In genomic region chr2:96143231-96143847, GRCh38 we compare ENCODE assay signal across 12 cellular contexts. TPM values are rescaled to one million over a fixed set of nuclear protein-coding genes. Genes with fewer than 3 reads are reported as not detected.
DNase-seq lines count a peak whose midpoint lies in the region; ATAC-seq and TF ChIP-seq lines count a peak whose summit lies in the region.
"Had no signal": no experiment of that assay in that cellular context is flagged by ENCODE, and none has a peak within 500 bp of the region (broad histone marks: within the 10 kb centered on the region; RNA-seq: fewer than 3 reads in every experiment).

No MANE protein-coding gene starts in this region.

- TF ChIP-seq CTCF in Calu3 (IDR thresholded peaks at IDR 0.05; ENCODE audit: unreplicated experiment) (no peak), NB4 (IDR thresholded peaks at IDR 0.05; ENCODE audit: low read depth, low read length) (no peak), psoas muscle (IDR thresholded peaks at IDR 0.05) (no peak)

- 81 to 91% (median 85%) methylated on average over 10 of the region's 10 CpGs for WGBS in psoas muscle, 3 donors

- H3K4me3 Mint-ChIP-seq in Calu3 (ENCODE audit: low read depth, unreplicated experiment) = peak overlapping the region; percentile 81
- peak overlapping the region; percentile 95 for H3K4me3 Mint-ChIP-seq in activated T-helper 2 cell treated with anti-CD3 and anti-CD28 coated beads, Interferon-gamma antibody, Interleukin-2, Interleukin-4, amounts not matched to agents 10 μg/mL and 5 μg/mL and 100 μg/mL, durations not matched to agents 14 hours and 24 hours and 36 hours (ENCODE audit: low read depth)

- H3K27ac ChIP-seq in psoas muscle = no peak overlapping the region

- no peak for TF ChIP-seq POLR2A in NB4 (IDR thresholded peaks at IDR 0.05; ENCODE audit: extremely low read depth, insufficient read length)

- intact Hi-C loops in Calu3 (cut with micrococcal nuclease; ENCODE audit: unreplicated experiment) = no loop called here
- intact Hi-C loops in activated T-helper 2 cell treated with anti-CD3 and anti-CD28 coated beads, Interferon-gamma antibody, Interleukin-2, Interleukin-4, amounts not matched to agents 10 μg/mL and 5 μg/mL and 100 μg/mL, durations not matched to agents 14 hours and 24 hours and 36 hours (cut with micrococcal nuclease) = no loop called here
- intact Hi-C loops in psoas muscle (cut with DNase I) = loop anchor here (5.0 to 10.0 kb wide), 2 partner anchors 121 to 124 kb away; partner anchors contain the start of genes CIAO1 (in 2 of the 2) and TMEM127 (in 2 of the 2)

- H3K27ac Mint-ChIP-seq in Calu3 (ENCODE audit: unreplicated experiment) = no peak overlapping the region
- H3K27ac Mint-ChIP-seq in activated T-helper 2 cell treated with anti-CD3 and anti-CD28 coated beads, Interferon-gamma antibody, Interleukin-2, Interleukin-4, amounts not matched to agents 10 μg/mL and 5 μg/mL and 100 μg/mL, durations not matched to agents 14 hours and 24 hours and 36 hours = peak overlapping the region; percentile 86

- CTCF ChIA-PET in Calu3 (lab: Charles Lee) = interaction anchor here (1.4 kb wide), 1 partner anchor 31 kb away, joined by 3 read pairs; no protein-coding TSS in a partner anchor

- H3K9me3 ChIP-seq in psoas muscle = no peaks in the 10 kb centered on the region

- H3K9me3 Mint-ChIP-seq in Calu3 (ENCODE audit: low read depth, unreplicated experiment) = no peaks in the 10 kb centered on the region
- no peaks in the 10 kb centered on the region for H3K9me3 Mint-ChIP-seq in activated T-helper 2 cell treated with anti-CD3 and anti-CD28 coated beads, Interferon-gamma antibody, Interleukin-2, Interleukin-4, amounts not matched to agents 10 μg/mL and 5 μg/mL and 100 μg/mL, durations not matched to agents 14 hours and 24 hours and 36 hours

- peaks cover 10% of the 10 kb centered on the region for H3K4me1 Mint-ChIP-seq in Calu3 (ENCODE audit: low read depth, unreplicated experiment)
- H3K4me1 Mint-ChIP-seq in activated T-helper 2 cell treated with anti-CD3 and anti-CD28 coated beads, Interferon-gamma antibody, Interleukin-2, Interleukin-4, amounts not matched to agents 10 μg/mL and 5 μg/mL and 100 μg/mL, durations not matched to agents 14 hours and 24 hours and 36 hours (ENCODE audit: low read depth) = peaks cover 38% of the 10 kb centered on the region

- ATAC-seq in psoas muscle = no peak
- no peak for ATAC-seq in HG03025 (IDR thresholded peaks at IDR 0.05; ENCODE audit: low FRiP score, unreplicated experiment)
- ATAC-seq in HG02763 (IDR thresholded peaks at IDR 0.05; ENCODE audit: unreplicated experiment) = no peak

- H3K4me1 ChIP-seq in psoas muscle = peaks cover 11% of the 10 kb centered on the region

- BruUV-seq in Calu3 (replicated peaks; lab: Mats Ljungman, UMichigan) = TSS peak; percentile 60

- no peak for DNase-seq in Calu3
- no peak for DNase-seq in NB4 (ENCODE audit: low read depth)
- DNase-seq in activated T-helper 2 cell treated with anti-CD3 and anti-CD28 coated beads, Interferon-gamma antibody, Interleukin-2, Interleukin-4, amounts not matched to agents 10 μg/mL and 5 μg/mL and 100 μg/mL, durations not matched to agents 14 hours and 24 hours and 36 hours (ENCODE audit: low spot score) = no peak
- DNase-seq in psoas muscle = no peak
- DNase-seq in GF-D8 (lab: John Stamatoyannopoulos, UW) = no peak
- DNase-seq in dedifferentiated amniotic fluid mesenchymal stem cell (ENCODE audit: extremely low spot score) = no peak
- DNase-seq: kidney glomerular epithelial cell, NCI-H774 had no signal

- H3K27me3 ChIP-seq in psoas muscle (ENCODE audit: insufficient read depth in 3 of 3, low read length in 2 of 3) = no peaks in the 10 kb centered on the region

- no peaks in the 10 kb centered on the region for H3K27me3 Mint-ChIP-seq in Calu3 (ENCODE audit: unreplicated experiment)
- no peaks in the 10 kb centered on the region for H3K27me3 Mint-ChIP-seq in activated T-helper 2 cell treated with anti-CD3 and anti-CD28 coated beads, Interferon-gamma antibody, Interleukin-2, Interleukin-4, amounts not matched to agents 10 μg/mL and 5 μg/mL and 100 μg/mL, durations not matched to agents 14 hours and 24 hours and 36 hours (ENCODE audit: low read depth)

- H3K4me3 ChIP-seq in NB4 (ENCODE audit: low read depth, low read length) (peak overlapping the region; percentile 84), psoas muscle (peak overlapping the region; percentile 15)

- peaks cover 37% of the 10 kb centered on the region for H3K36me3 Mint-ChIP-seq in Calu3 (ENCODE audit: insufficient read depth, unreplicated experiment)
- peaks cover 37% of the 10 kb centered on the region for H3K36me3 Mint-ChIP-seq in activated T-helper 2 cell treated with anti-CD3 and anti-CD28 coated beads, Interferon-gamma antibody, Interleukin-2, Interleukin-4, amounts not matched to agents 10 μg/mL and 5 μg/mL and 100 μg/mL, durations not matched to agents 14 hours and 24 hours and 36 hours (ENCODE audit: low read depth)

- peaks cover 0 to 4% of the 10 kb centered on the region in 2 donors for H3K36me3 ChIP-seq in psoas muscle (ENCODE audit: insufficient read depth in 1 of 2, low read depth in 1 of 2)

RNA-seq across cellular contexts. Expression of gene DUSP2, which starts 1.9 kb away (rescaled TPM):
- 4.1 and 5.9 TPM in 2 replicates for total RNA-seq in Calu3 (2022)
- 238 and 260 TPM in 2 replicates for total RNA-seq in activated T-helper 2 cell treated with anti-CD3 and anti-CD28 coated beads, Interferon-gamma antibody, Interleukin-2, Interleukin-4, amounts not matched to agents 10 μg/mL and 5 μg/mL and 100 μg/mL, durations not matched to agents 14 hours and 24 hours and 36 hours
- total RNA-seq in psoas muscle = 1 to 10 TPM in 3 of 4 donors, under 1 TPM in 1; 0.64 to 2.4 (median 1.8) TPM
- polyA plus RNA-seq in psoas muscle = 1 to 10 TPM; 3.1 to 5.8 (median 4.1) TPM

RNA-seq across cellular contexts. Expression of gene ASTL, which starts 5.0 kb away (rescaled TPM):
- total RNA-seq in Calu3 (2022) = not detected in 2 replicates
- 1.3 and 1.5 TPM in 2 replicates for total RNA-seq in activated T-helper 2 cell treated with anti-CD3 and anti-CD28 coated beads, Interferon-gamma antibody, Interleukin-2, Interleukin-4, amounts not matched to agents 10 μg/mL and 5 μg/mL and 100 μg/mL, durations not matched to agents 14 hours and 24 hours and 36 hours
- total RNA-seq in psoas muscle = not detected
- under 1 TPM in 1 of 3 donors, not detected in 2; 0.03 TPM for polyA plus RNA-seq in psoas muscle
- total RNA-seq: endothelial cell of umbilical vein, skeletal muscle tissue had no signal
- polyA plus RNA-seq: endothelial cell of umbilical vein had no signal

RNA-seq across cellular contexts. Expression of gene ADRA2B, which starts 27.0 kb away (rescaled TPM):
- total RNA-seq in Calu3 (2022) (0.22 TPM in 1 of 2 replicates, not detected in the other), psoas muscle (1 to 10 TPM; 1.6 to 5.3 (median 2.8) TPM)
- 0.09 and 0.21 TPM in 2 replicates for total RNA-seq in activated T-helper 2 cell treated with anti-CD3 and anti-CD28 coated beads, Interferon-gamma antibody, Interleukin-2, Interleukin-4, amounts not matched to agents 10 μg/mL and 5 μg/mL and 100 μg/mL, durations not matched to agents 14 hours and 24 hours and 36 hours
- polyA plus RNA-seq in psoas muscle = 1 to 10 TPM; 1.7 to 2.1 (median 1.9) TPM
- total RNA-seq: endothelial cell of umbilical vein had no signal
- polyA plus RNA-seq: endothelial cell of umbilical vein had no signal

Comparison
In these comparisons a context has a peak if more than half of its experiments do, and no peak if none do; other contexts are left out.
1. RNA of gene DUSP2, which starts 1.9 kb away (total RNA-seq): 238 to 260 TPM in activated T-helper 2 cell treated with anti-CD3 and anti-CD28 coated beads, Interferon-gamma antibody, Interleukin-2, Interleukin-4, amounts not matched to agents 10 μg/mL and 5 μg/mL and 100 μg/mL, durations not matched to agents 14 hours and 24 hours and 36 hours; 4.1 to 5.9 TPM in Calu3 and 0.64 to 2.4 TPM in psoas muscle; every median in the first group is over 10 times any median in the second.
2. intact Hi-C loops: an anchor here in psoas muscle (5.0 to 10.0 kb wide); none called in Calu3 and activated T-helper 2 cell treated with anti-CD3 and anti-CD28 coated beads, Interferon-gamma antibody, Interleukin-2, Interleukin-4, amounts not matched to agents 10 μg/mL and 5 μg/mL and 100 μg/mL, durations not matched to agents 14 hours and 24 hours and 36 hours.